ENCODE assay signal across 11 cellular contexts in genomic region chr7:123727071-123727837, GRCh38. TPM values are rescaled to one million over a fixed set of nuclear protein-coding genes. Genes with fewer than 3 reads are reported as not detected.
DNase-seq lines count a peak whose midpoint lies in the region; ATAC-seq and TF ChIP-seq lines count a peak whose summit lies in the region.
"Had no signal": no experiment of that assay in that cellular context is flagged by ENCODE, and none has a peak within 500 bp of the region (broad histone marks: within the 10 kb centered on the region; RNA-seq: fewer than 3 reads in every experiment).

No MANE protein-coding gene starts in this region.

- CTCF ChIA-PET in IMR-90 (lab: Yijun Ruan, JAX): interaction anchor here (0.6 to 2.0 kb wide), 2 partner anchors 26 to 55 kb away, joined by 3 to 6 read pairs; no protein-coding TSS in a partner anchor

- H2BK15ac ChIP-seq in IMR-90 (ENCODE audit: low read depth, low read length) (no peak overlapping the region), neuronal stem cell (ENCODE audit: low read length) (no peak overlapping the region)

- H3K9me3 ChIP-seq in IMR-90 (ENCODE audit: control insufficient read depth, insufficient read depth, low read length) (no peaks in the 10 kb centered on the region), left lung (no peaks in the 10 kb centered on the region), neuronal stem cell (replicated peaks in 1 of 2; ENCODE audit: control insufficient read depth in 2 of 2, insufficient read depth in 1 of 2, low read depth in 1 of 2, low read length in 2 of 2) (peaks cover 0 to 10% of the 10 kb centered on the region in 2 donors)
- H3K9me3 ChIP-seq: SJCRH30 had no signal

- BruUV-seq in IMR-90 (replicated peaks; lab: Mats Ljungman, UMichigan): no TSS peak

- intact Hi-C loops in IMR-90 (cut with micrococcal nuclease) (loop anchor here (1.0 kb wide), 1 partner anchor 20 kb away; no protein-coding TSS in a partner anchor), left lung (cut with DNase I) (no loop called here)

- no peak overlapping the region for H2BK12ac ChIP-seq in neuronal stem cell (ENCODE audit: low read length)

- no peak for TF ChIP-seq POLR2A in IMR-90 (IDR thresholded peaks at IDR 0.05; ENCODE audit: low read depth, low read length)

- H2BK5ac ChIP-seq in IMR-90 (ENCODE audit: low read depth, low read length, poor library complexity, severe bottlenecking) (peak overlapping the region; percentile 70), neuronal stem cell (ENCODE audit: low read length) (no peak overlapping the region)

- H3K23ac ChIP-seq in IMR-90 (ENCODE audit: low read depth, low read length) (no peak overlapping the region), neuronal stem cell (ENCODE audit: low read depth, low read length, poor library complexity) (no peak overlapping the region)

- H4K8ac ChIP-seq in IMR-90 (ENCODE audit: low read depth in 2 of 2, low read length in 2 of 2): no peak overlapping the region
- no peak overlapping the region for H4K8ac ChIP-seq in neuronal stem cell (ENCODE audit: low read depth, low read length)

- H3K4me3 ChIP-seq in AG10803 (ENCODE audit: low read length) (no peak overlapping the region), IMR-90 (ENCODE audit: insufficient read depth, low read depth, low read length) (no peak overlapping the region; the same call in 1 of the 2 replicates), left lung (no peak overlapping the region), neuronal stem cell (ENCODE audit: low read length in 2 of 2) (no peak overlapping the region)
- H3K4me3 ChIP-seq: SJCRH30 had no signal

- peaks cover 43% of the 10 kb centered on the region for H4K20me1 ChIP-seq in IMR-90 (ENCODE audit: insufficient read depth, low read length)

- no CpG with 5 or more reads among the region's 4 CpGs for WGBS in IMR-90 (ENCODE audit: extremely low coverage in 2 of 2, insufficient read length in 1 of 2), 2 experiments
- no CpG with 5 or more reads among the region's 4 CpGs for WGBS in neuronal stem cell (ENCODE audit: extremely low coverage in 2 of 2, insufficient read length in 2 of 2, insufficient replicate concordance in 1 of 2), 2 donors

- H2AFZ ChIP-seq in IMR-90 (replicated peaks; ENCODE audit: low read length, poor library complexity): no peak overlapping the region
- no peak overlapping the region for H2AFZ ChIP-seq in neuronal stem cell (ENCODE audit: low read length)

- no peak overlapping the region for H2AK9ac ChIP-seq in IMR-90 (replicated peaks; ENCODE audit: low read depth, low read length, poor library complexity)

- no peak overlapping the region for H4K5ac ChIP-seq in IMR-90 (ENCODE audit: low read depth, low read length)

- TF ChIP-seq CTCF in AG10803 (conservative IDR thresholded peaks at IDR 0.05; ENCODE audit: low read length) (no peak), IMR-90 (conservative IDR thresholded peaks at IDR 0.05; ENCODE audit: low read depth, low read length) (no peak), left lung (IDR thresholded peaks at IDR 0.05) (no peak)

- ATAC-seq in IMR-90 (ENCODE audit: low read depth): peak; percentile 78
- peak; percentile 62 for ATAC-seq in left lung

- POLR2A ChIA-PET in IMR-90 (lab: Charles Lee; ENCODE audit: unreplicated experiment): no interaction called here

- no peaks in the 10 kb centered on the region for H3K27me3 ChIP-seq in IMR-90 (ENCODE audit: control insufficient read depth, insufficient read depth, low read length)
- no peaks in the 10 kb centered on the region for H3K27me3 ChIP-seq in left lung
- no peaks in the 10 kb centered on the region for H3K27me3 ChIP-seq in neuronal stem cell (ENCODE audit: control insufficient read depth in 3 of 3, insufficient read depth in 3 of 3, low read depth in 1 of 3, low read length in 3 of 3)
- H3K27me3 ChIP-seq: SJCRH30 had no signal

- H3K4me1 ChIP-seq in IMR-90 (ENCODE audit: control insufficient read depth, insufficient read depth, low read length): peaks cover 5% of the 10 kb centered on the region
- H3K4me1 ChIP-seq in left lung: peaks cover 20 to 37% of the 10 kb centered on the region in 2 donors
- H3K4me1 ChIP-seq in neuronal stem cell (ENCODE audit: control insufficient read depth in 2 of 2, insufficient read depth in 1 of 2, low read depth in 1 of 2, low read length in 2 of 2): peaks cover 3 to 5% of the 10 kb centered on the region in 2 donors

- 0 out of 2 replicates have a peak, but pooled peaks cover 3% of the 10 kb centered on the region for H3K9me1 ChIP-seq in IMR-90 (ENCODE audit: insufficient read depth, low read length)

- H3K27ac ChIP-seq in IMR-90 (ENCODE audit: insufficient read depth, low read length): no peak overlapping the region
- no peak overlapping the region for H3K27ac ChIP-seq in left lung
- no peak overlapping the region for H3K27ac ChIP-seq in neuronal stem cell (replicated peaks; ENCODE audit: low read length)
- H3K27ac ChIP-seq: SJCRH30 had no signal

- no peak overlapping the region for H4K91ac ChIP-seq in IMR-90 (ENCODE audit: insufficient read depth, low read depth, low read length)
- H4K91ac ChIP-seq in neuronal stem cell (ENCODE audit: low read depth, low read length, poor library complexity): no peak overlapping the region

- TF ChIP-seq RAD21 in IMR-90 (IDR thresholded peaks at IDR 0.05; ENCODE audit: low read length): no peak

- DNase-seq in AG10803 (ENCODE audit: low read depth) (peak; percentile 94), IMR-90 (peak; percentile 90), brain pericyte (ENCODE audit: low read depth, low spot score) (peak; percentile 46), left lung (no peak), midbrain (lab: John Stamatoyannopoulos, UW) (no peak), ecto neural progenitor cell (ENCODE audit: low spot score) (no peak), NCI-H82 (lab: John Stamatoyannopoulos, UW) (no peak), neuronal stem cell (ENCODE audit: low spot score) (no peak)
- DNase-seq: DMS53, NCI-H2081 treated with DMSO at 0.1 percent for 48 hours, SJCRH30 had no signal

- H2BK20ac ChIP-seq in IMR-90 (ENCODE audit: low read depth, low read length): no peak overlapping the region

- in situ Hi-C loops in IMR-90 (cut with MboI; ENCODE audit: low sequenced_read_pairs): no loop called here

- H3K79me1 ChIP-seq in IMR-90 (ENCODE audit: low read depth in 1 of 2, low read length in 2 of 2) (peaks cover 0 to 51% of the 10 kb centered on the region in 2 experiments; a peak in 2 of 4 replicates), neuronal stem cell (ENCODE audit: low read depth, low read length) (no peaks in the 10 kb centered on the region)

- H3K9ac ChIP-seq in IMR-90 (ENCODE audit: low read depth, low read length) (no peak overlapping the region), neuronal stem cell (ENCODE audit: low read depth, low read length, poor library complexity) (no peak overlapping the region)

- H3K56ac ChIP-seq in IMR-90 (ENCODE audit: extremely low read depth, insufficient read depth, low read length): no peak overlapping the region

- H3K36me3 ChIP-seq in IMR-90 (ENCODE audit: control insufficient read depth, insufficient read depth, low read length) (no peaks in the 10 kb centered on the region), left lung (no peaks in the 10 kb centered on the region), neuronal stem cell (replicated peaks in 1 of 2; ENCODE audit: control insufficient read depth in 2 of 2, insufficient read depth in 2 of 2, low read length in 2 of 2) (peaks cover 0 to 7% of the 10 kb centered on the region in 2 donors)
- H3K36me3 ChIP-seq: SJCRH30 had no signal

- H3K4me2 ChIP-seq in IMR-90 (ENCODE audit: low read depth, low read length) (peak overlapping the region; percentile 85), neuronal stem cell (ENCODE audit: insufficient read depth, low read length, poor library complexity, severe bottlenecking) (no peak overlapping the region)

- H2AK5ac ChIP-seq in IMR-90 (ENCODE audit: low read depth, low read length): no peak overlapping the region
- H2AK5ac ChIP-seq in neuronal stem cell (ENCODE audit: low read depth, low read length): no peak overlapping the region

- H3K14ac ChIP-seq in IMR-90 (replicated peaks; ENCODE audit: low read depth, low read length): no peak overlapping the region
- H3K14ac ChIP-seq in neuronal stem cell (ENCODE audit: low read length): no peak overlapping the region

- dilution Hi-C loops in IMR-90 (cut with HindIII; ENCODE audit: low sequenced_read_pairs, unreplicated experiment): no loop called here

- H3K4ac ChIP-seq in IMR-90 (ENCODE audit: low read depth, low read length): no peak overlapping the region
- no peak overlapping the region for H3K4ac ChIP-seq in neuronal stem cell (ENCODE audit: low read length)

- no peak overlapping the region for H3K18ac ChIP-seq in IMR-90 (ENCODE audit: low read depth, low read length)
- H3K18ac ChIP-seq in neuronal stem cell (ENCODE audit: low read length): no peak overlapping the region

- no peak overlapping the region for H2BK120ac ChIP-seq in IMR-90 (ENCODE audit: low read depth, low read length)
- H2BK120ac ChIP-seq in neuronal stem cell (ENCODE audit: low read depth, low read length): no peak overlapping the region

TF ChIP-seq in IMR-90, 13 proteins besides CTCF, POLR2A, EP300 and RAD21:
- TF ChIP-seq CEBPB (IDR thresholded peaks at IDR 0.05; ENCODE audit: low read depth, low read length) (peak; percentile 99), FOS (IDR thresholded peaks at IDR 0.05; ENCODE audit: low read depth, low read length) (no peak), CHD1 (IDR thresholded peaks at IDR 0.05; ENCODE audit: low read depth, low read length) (no peak)

RNA-seq across cellular contexts. Expression of gene WASL, which starts 21.5 kb away (rescaled TPM):
- total RNA-seq in IMR-90 (2012; rRNA removed) (2.3 and 5.3 TPM in 2 replicates), left lung (10 to 100 TPM; 30.4 to 40.6 TPM)
- polyA plus RNA-seq in IMR-90 (2012; rRNA removed): 7.4 and 7.9 TPM in 2 replicates
- polyA plus RNA-seq in IMR-90 (2012; cell fraction: cytosol; rRNA removed): 2.1 and 5.6 TPM in 2 replicates
- 3.5 and 7.3 TPM in 2 replicates for polyA plus RNA-seq in IMR-90 (2012; cell fraction: nucleus; rRNA removed; ENCODE audit: low replicate concordance)
- 27.7 TPM for polyA plus RNA-seq in neuronal stem cell (2013, experiment 1 of 2)
- 28.8 TPM for polyA plus RNA-seq in neuronal stem cell (2013, experiment 2 of 2)

Comparison
In these comparisons a context has a peak if more than half of its experiments do, and no peak if none do; other contexts are left out.
1. DNase-seq: peak in AG10803 (single experiment), IMR-90 (single experiment) and brain pericyte (single experiment); none in left lung (0 of 2), midbrain (single experiment), ecto neural progenitor cell (single experiment), NCI-H82 (single experiment) and neuronal stem cell (single experiment).